1 cellular context compared by ENCODE assay signal in genomic region chr3:65619391-65620298, GRCh38.
TF ChIP-seq lines count a peak whose summit lies in the region.

No MANE protein-coding gene starts in this region.

TF ChIP-seq in HEK293, 187 proteins besides CTCF, POLR2A, EP300 and RAD21 (continued from another document and continues in another):
- TF ChIP-seq PRDM4 (tag by site-specific recombination; IDR thresholded peaks at IDR 0.05) = no peak
- no peak for TF ChIP-seq PRDM2 (tag by site-specific recombination; IDR thresholded peaks at IDR 0.05; ENCODE audit: borderline replicate concordance)
- TF ChIP-seq REPIN1 (tag by site-specific recombination; IDR thresholded peaks at IDR 0.05; ENCODE audit: low read depth) = no peak
- no peak for TF ChIP-seq ZNF510 (tag by site-specific recombination; IDR thresholded peaks at IDR 0.05; ENCODE audit: insufficient replicate concordance)
- TF ChIP-seq ZFHX2 (tag by site-specific recombination; conservative IDR thresholded peaks at IDR 0.05) = no peak
- TF ChIP-seq ZNF391 (tag by site-specific recombination; IDR thresholded peaks at IDR 0.05; ENCODE audit: borderline replicate concordance, low read depth) = no peak; the same call in 1 of the 2 replicates
- TF ChIP-seq ZNF350 (tag by site-specific recombination; IDR thresholded peaks at IDR 0.05) = no peak
- TF ChIP-seq ZNF530 (tag by site-specific recombination; IDR thresholded peaks at IDR 0.05; ENCODE audit: low read depth) = no peak
- TF ChIP-seq ZNF335 (tag by site-specific recombination; conservative IDR thresholded peaks at IDR 0.05) = 0 out of 2 replicates have a peak, but pooled peaks have one; percentile 16
- no peak for TF ChIP-seq ZNF521 (tag by site-specific recombination; IDR thresholded peaks at IDR 0.05)
- no peak for TF ChIP-seq SP2 (tag by site-specific recombination; IDR thresholded peaks at IDR 0.05)
- TF ChIP-seq ZBTB8A (tag by site-specific recombination; IDR thresholded peaks at IDR 0.05) = no peak
- no peak for TF ChIP-seq ZNF792 (tag by site-specific recombination; IDR thresholded peaks at IDR 0.05)
- no peak for TF ChIP-seq ZNF544 (tag by site-specific recombination; IDR thresholded peaks at IDR 0.05)
- no peak for TF ChIP-seq KLF9 (tag by site-specific recombination; IDR thresholded peaks at IDR 0.05; ENCODE audit: low read depth)
- peak; percentile 98 for TF ChIP-seq ZNF600 (tag by site-specific recombination; IDR thresholded peaks at IDR 0.05)
- TF ChIP-seq IKZF3 (tag by site-specific recombination; IDR thresholded peaks at IDR 0.05) = peak; percentile 46; the same call in 1 of the 2 replicates
- TF ChIP-seq RBAK (tag by site-specific recombination; IDR thresholded peaks at IDR 0.05) = no peak
- no peak for TF ChIP-seq SALL2 (tag by site-specific recombination; IDR thresholded peaks at IDR 0.05; ENCODE audit: borderline replicate concordance)
- TF ChIP-seq ZNF707 (tag by site-specific recombination; IDR thresholded peaks at IDR 0.05) = no peak
- TF ChIP-seq ZSCAN18 (tag by site-specific recombination; IDR thresholded peaks at IDR 0.05) = no peak
- peak; percentile 47; the same call in 1 of the 2 replicates for TF ChIP-seq ZNF398 (tag by site-specific recombination; IDR thresholded peaks at IDR 0.05)
- TF ChIP-seq ZNF24 (tag by site-specific recombination; IDR thresholded peaks at IDR 0.05) = peak; percentile 79; the same call in 1 of the 2 replicates
- no peak for TF ChIP-seq ZNF560 (tag by site-specific recombination; IDR thresholded peaks at IDR 0.05; ENCODE audit: borderline replicate concordance)
- TF ChIP-seq ZNF747 (tag by site-specific recombination; IDR thresholded peaks at IDR 0.05) = no peak
- TF ChIP-seq HOXD13 (CRISPR knock-in tag; IDR thresholded peaks at IDR 0.05; ENCODE audit: borderline replicate concordance) = no peak
- no peak for TF ChIP-seq ZNF626 (tag by site-specific recombination; IDR thresholded peaks at IDR 0.05)
- no peak for TF ChIP-seq AEBP2 (tag by site-specific recombination; IDR thresholded peaks at IDR 0.05; ENCODE audit: borderline replicate concordance)
- no peak for TF ChIP-seq GLI4 (tag by site-specific recombination; IDR thresholded peaks at IDR 0.05)
- no peak for TF ChIP-seq ZNF175 (tag by site-specific recombination; IDR thresholded peaks at IDR 0.05)
- TF ChIP-seq MYNN (tag by site-specific recombination; IDR thresholded peaks at IDR 0.05; ENCODE audit: borderline replicate concordance) = no peak
- no peak for TF ChIP-seq ZNF280C (tag by site-specific recombination; IDR thresholded peaks at IDR 0.05)
- TF ChIP-seq ZNF133 (tag by site-specific recombination; IDR thresholded peaks at IDR 0.05) = no peak
- no peak for TF ChIP-seq ZNF433 (tag by site-specific recombination; IDR thresholded peaks at IDR 0.05; ENCODE audit: low read depth)
- no peak for TF ChIP-seq ZNF16 (tag by site-specific recombination; IDR thresholded peaks at IDR 0.05; ENCODE audit: low read depth)
- no peak for TF ChIP-seq ZSCAN16 (tag by site-specific recombination; IDR thresholded peaks at IDR 0.05)
- peak; percentile 76 for TF ChIP-seq ZNF518A (tag by site-specific recombination; conservative IDR thresholded peaks at IDR 0.05; ENCODE audit: low read depth)
- TF ChIP-seq ZNF23 (tag by site-specific recombination; IDR thresholded peaks at IDR 0.05; ENCODE audit: borderline replicate concordance) = no peak
- no peak; the same call in 1 of the 2 replicates for TF ChIP-seq SP7 (tag by site-specific recombination; IDR thresholded peaks at IDR 0.05)
- TF ChIP-seq ZNF114 (tag by site-specific recombination; IDR thresholded peaks at IDR 0.05) = no peak
- TF ChIP-seq ZNF155 (tag by site-specific recombination; IDR thresholded peaks at IDR 0.05) = no peak
